ENCODE assay signal across 10 cellular contexts in genomic region chr4:107988763-107989035, GRCh38. TPM values are rescaled to one million over a fixed set of nuclear protein-coding genes. Genes with fewer than 3 reads are reported as not detected.
A peak's percentile ranks its signal among the peaks of the same experiment; 100 is the strongest.
DNase-seq lines count a peak whose midpoint lies in the region; ATAC-seq and TF ChIP-seq lines count a peak whose summit lies in the region.
"Had no signal": no experiment of that assay in that cellular context is flagged by ENCODE, and none has a peak within 500 bp of the region (broad histone marks: within the 10 kb centered on the region; RNA-seq: fewer than 3 reads in every experiment).

No MANE protein-coding gene starts in this region.

- peak overlapping the region; percentile 91 for H3K4me2 ChIP-seq in OCI-LY3 (ENCODE audit: low read length)

- DNase-seq in heart right ventricle = no peak
- no peak for DNase-seq in Right ventricle myocardium superior
- no peak for DNase-seq in right cardiac atrium
- DNase-seq in tibial nerve (ENCODE audit: low spot score in 2 of 2) = no peak
- DNase-seq in cerebellum (ENCODE audit: low spot score) = no peak
- DNase-seq: activated effector memory CD4-positive, alpha-beta T cell treated with Interleukin-2 at 50 U/mL for 16 hours; NCI-H345 had no signal

- TF ChIP-seq CTCF in heart right ventricle (IDR thresholded peaks at IDR 0.05) = no peak
- TF ChIP-seq CTCF in OCI-LY3 (IDR thresholded peaks at IDR 0.05; ENCODE audit: low read depth, low read length) = no peak
- TF ChIP-seq CTCF in tibial nerve (IDR thresholded peaks at IDR 0.05) = no peak

- H3K9ac ChIP-seq in OCI-LY3 (ENCODE audit: low read length) = peak overlapping the region; percentile 67; the same call in 1 of the 2 replicates

- H3K27me3 ChIP-seq in heart right ventricle (no peaks in the 10 kb centered on the region), OCI-LY3 (ENCODE audit: low read depth, low read length) (no peaks in the 10 kb centered on the region), right cardiac atrium (ENCODE audit: control insufficient read depth, insufficient read depth) (no peaks in the 10 kb centered on the region), tibial nerve (no peaks in the 10 kb centered on the region)

- H3K9me3 ChIP-seq in heart right ventricle (no peaks in the 10 kb centered on the region), OCI-LY3 (ENCODE audit: insufficient read depth, low read length) (no peaks in the 10 kb centered on the region), right cardiac atrium (ENCODE audit: control insufficient read depth, low read length) (no peaks in the 10 kb centered on the region), tibial nerve (no peaks in the 10 kb centered on the region)

- peaks cover 40% of the 10 kb centered on the region for H3K79me2 ChIP-seq in OCI-LY3 (ENCODE audit: low read length)

- WGBS in heart right ventricle, 2 donors = 46 to 59% methylated on average over 5 of the region's 5 CpGs
- 55% methylated on average over 5 of the region's 5 CpGs for WGBS in right cardiac atrium
- WGBS in tibial nerve, 2 donors = 60 to 65% methylated on average over 5 of the region's 5 CpGs

- ATAC-seq in heart right ventricle (peak in 2 of 8 donors; percentile 29 to 30), Right ventricle myocardium superior (ENCODE audit: poor library complexity) (no peak), right cardiac atrium (no peak), HG02970 (IDR thresholded peaks at IDR 0.05; ENCODE audit: low FRiP score, unreplicated experiment) (no peak), SK-N-SH treated with all-trans-retinoic acid at 6 μM for 48 hours (no peak)

- peaks cover 28% of the 10 kb centered on the region for H4K20me1 ChIP-seq in OCI-LY3 (ENCODE audit: insufficient read depth, low read length)

- peak overlapping the region in 9 of 10 donors; percentile 51 to 93 (median 88) for H3K4me3 ChIP-seq in heart right ventricle
- H3K4me3 ChIP-seq in OCI-LY3 (ENCODE audit: low read length) = no peak overlapping the region
- H3K4me3 ChIP-seq in right cardiac atrium (ENCODE audit: low read length) = peak overlapping the region; percentile 47
- peak overlapping the region in 3 of 4 donors; percentile 60 to 98 (median 70) for H3K4me3 ChIP-seq in tibial nerve

- intact Hi-C loops in heart right ventricle (cut with DNase I) (loop anchor here in 5 of 10 donors (1.0 to 5.0 kb wide), 4 partner anchors 56 to 267 kb away; partner anchors contain the start of genes CYP2U1 (in 3 of the 5) and SGMS2 (in 1 of the 5)), Right ventricle myocardium superior (cut with DNase I) (no loop called here), right cardiac atrium (cut with DNase I) (no loop called here)

- H3K4me1 ChIP-seq in heart right ventricle (peaks cover 0 to 49% (median 40%) of the 10 kb centered on the region in 9 donors), OCI-LY3 (ENCODE audit: low read length) (peaks cover 32% of the 10 kb centered on the region), right cardiac atrium (ENCODE audit: control insufficient read depth, insufficient read depth, low read length) (peaks cover 1% of the 10 kb centered on the region), tibial nerve (peaks cover 0 to 54% (median 34%) of the 10 kb centered on the region in 4 donors)

- no peak for TF ChIP-seq POLR2A in tibial nerve (IDR thresholded peaks at IDR 0.05)

- peak overlapping the region; percentile 92; the same call in 1 of the 2 replicates for H2AFZ ChIP-seq in OCI-LY3 (ENCODE audit: low read depth, low read length)

- peak overlapping the region; percentile 16 to 96 (median 92) for H3K27ac ChIP-seq in heart right ventricle
- no peak overlapping the region for H3K27ac ChIP-seq in OCI-LY3 (ENCODE audit: low read length)
- H3K27ac ChIP-seq in right cardiac atrium (ENCODE audit: low read length) = peak overlapping the region; percentile 61
- H3K27ac ChIP-seq in tibial nerve = peak overlapping the region in 3 of 4 donors; percentile 90 to 98 (median 96)

- TF ChIP-seq EP300 in tibial nerve (IDR thresholded peaks at IDR 0.05) = no peak

- no peaks in the 10 kb centered on the region for H3K36me3 ChIP-seq in heart right ventricle
- no peaks in the 10 kb centered on the region for H3K36me3 ChIP-seq in OCI-LY3 (replicated peaks; ENCODE audit: low read depth, low read length)
- H3K36me3 ChIP-seq in tibial nerve = no peaks in the 10 kb centered on the region

TF ChIP-seq in SK-N-SH treated with all-trans-retinoic acid at 6 μM for 48 hours, 23 proteins besides CTCF, POLR2A, EP300 and RAD21:
- TF ChIP-seq CSDC2 (CRISPR knock-in tag; IDR thresholded peaks at IDR 0.05) (no peak), ZC3H10 (CRISPR knock-in tag; IDR thresholded peaks at IDR 0.05) (no peak), PATZ1 (CRISPR knock-in tag; IDR thresholded peaks at IDR 0.05; ENCODE audit: borderline replicate concordance) (no peak), SNAI2 (CRISPR knock-in tag; IDR thresholded peaks at IDR 0.05) (no peak)

RNA-seq across cellular contexts. Expression of gene HADH, which starts 1.0 kb away (rescaled TPM):
- total RNA-seq in heart right ventricle (100 to 1,000 TPM; 163 to 295 (median 238) TPM), Right ventricle myocardium superior (249 TPM), right cardiac atrium (100 to 1,000 TPM; 137 to 174 (median 154) TPM), tibial nerve (100 to 1,000 TPM in 1 of 4 donors, 10 to 100 TPM in 3; 42.2 to 107 (median 55.9) TPM), cerebellum (17.5 TPM)
- polyA plus RNA-seq in heart right ventricle (100 to 1,000 TPM in 1 of 2 donors, 10 to 100 TPM in 1; 58.2 to 134 TPM), right cardiac atrium (160 TPM)

RNA-seq across cellular contexts. Expression of gene CYP2U1, which starts 57.4 kb away (rescaled TPM):
- total RNA-seq in heart right ventricle = 10 to 100 TPM in 1 of 10 donors, 1 to 10 TPM in 9; 5.6 to 10.2 (median 6.7) TPM
- 1 to 10 TPM; 3.2 to 5.8 TPM for polyA plus RNA-seq in heart right ventricle
- total RNA-seq in Right ventricle myocardium superior = 6.5 TPM
- total RNA-seq in right cardiac atrium = 10 to 100 TPM in 3 of 4 donors, 1 to 10 TPM in 1; 9.1 to 14.8 (median 13.7) TPM
- 7.3 TPM for polyA plus RNA-seq in right cardiac atrium
- 10 to 100 TPM; 24.0 to 50.3 (median 32.9) TPM for total RNA-seq in tibial nerve
- 12.9 TPM for total RNA-seq in cerebellum
